Comparison of ENCODE assay signal across 20 cellular contexts in the genomic region with DNA sequence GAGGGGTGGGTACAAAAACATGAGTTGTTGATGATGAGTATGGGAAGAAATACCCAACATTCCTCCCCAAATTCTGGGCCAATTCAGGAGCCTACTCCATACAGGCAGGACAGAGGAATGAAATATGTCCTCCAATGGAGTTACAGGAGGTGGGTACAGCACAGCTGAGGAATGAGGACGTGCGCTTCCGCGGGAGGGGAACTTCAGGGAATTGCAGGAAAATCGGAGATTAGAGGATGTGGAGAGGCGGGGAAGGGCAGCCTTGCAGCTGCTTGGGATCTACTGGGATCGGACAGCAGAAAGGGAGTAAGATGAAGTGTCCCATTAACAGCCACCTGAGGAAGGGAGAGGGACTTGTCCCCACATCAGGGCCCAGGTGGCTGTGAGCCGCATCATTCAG. TPM values are rescaled to one million over a fixed set of nuclear protein-coding genes. Genes with fewer than 3 reads are reported as not detected.
DNase-seq lines count a peak whose midpoint lies in the region; ATAC-seq, FAIRE-seq and TF ChIP-seq lines count a peak whose summit lies in the region.
"Had no signal": no experiment of that assay in that cellular context is flagged by ENCODE, and none has a peak within 500 bp of the region (broad histone marks: within the 10 kb centered on the region; RNA-seq: fewer than 3 reads in every experiment).

No MANE protein-coding gene starts in this region.

- no peak for ATAC-seq in HepG2
- no peak for ATAC-seq in right lobe of liver
- no peak for ATAC-seq in Right ventricle myocardium superior (ENCODE audit: poor library complexity)

- H3K27ac ChIP-seq in HepG2 (ENCODE audit: extremely low read length, insufficient read depth, low read length) (no peak overlapping the region), right lobe of liver (no peak overlapping the region)
- H3K27ac ChIP-seq: BLaER1 treated with 17β-estradiol and CSF1 and Interleukin-3, amounts not matched to agents 10 nM and 100 nM had no signal

- TF ChIP-seq POLR2A in HepG2 (IDR thresholded peaks at IDR 0.05; ENCODE audit: insufficient read depth in 1 of 2, low read depth in 2 of 2, low read length in 2 of 2), result no peak
- no peak for TF ChIP-seq POLR2A in right lobe of liver (IDR thresholded peaks at IDR 0.05)

- WGBS in HepG2 (ENCODE audit: low lambda C conversion rate), result 27% methylated on average over 7 of the region's 8 CpGs
- 41% methylated on average over 7 of the region's 8 CpGs for WGBS in right lobe of liver (ENCODE audit: insufficient coverage, low coverage, low lambda C conversion rate, missing lambda C conversion rate)

- intact Hi-C loops in HepG2 (cut with micrococcal nuclease; ENCODE audit: unreplicated experiment) (no loop called here), right lobe of liver (cut with DNase I) (no loop called here), Right ventricle myocardium superior (cut with DNase I) (no loop called here)
- intact Hi-C loops in dendritic cell treated with granulocyte-macrophage colony-stimulating factor and Interleukin-4, amounts not matched to agents 40 ng/mL and 50 ng/mL, for 4 days (cut with micrococcal nuclease), result no loop called here

- H3K4me1 ChIP-seq in HepG2 (ENCODE audit: insufficient read depth, low read length) (peaks cover 31% of the 10 kb centered on the region), right lobe of liver (peaks cover 0 to 10% (median 0%) of the 10 kb centered on the region in 4 donors)

- BruUV-seq in HepG2 (replicated peaks; lab: Mats Ljungman, UMichigan), result no TSS peak

- H3K79me2 ChIP-seq in HepG2 (ENCODE audit: insufficient read depth, low read length), result no peaks in the 10 kb centered on the region

- H4K20me1 ChIP-seq in HepG2 (ENCODE audit: insufficient read depth, low read length), result no peaks in the 10 kb centered on the region
- H4K20me1 ChIP-seq: BLaER1 treated with 17β-estradiol and CSF1 and Interleukin-3, amounts not matched to agents 10 nM and 100 nM had no signal

- H3K4me1 Mint-ChIP-seq in dendritic cell treated with granulocyte-macrophage colony-stimulating factor and Interleukin-4, amounts not matched to agents 40 ng/mL and 50 ng/mL, for 4 days (ENCODE audit: low read depth), result peaks cover 10% of the 10 kb centered on the region
- H3K4me1 Mint-ChIP-seq in neural crest cell, result peaks cover 9% of the 10 kb centered on the region

- H3K4me2 ChIP-seq in HepG2 (ENCODE audit: low read depth, low read length), result peak overlapping the region; percentile 68
- H3K4me2 ChIP-seq: BLaER1 treated with 17β-estradiol and CSF1 and Interleukin-3, amounts not matched to agents 10 nM and 100 nM had no signal

- H3K9me3 ChIP-seq in HepG2 (ENCODE audit: low read length) (no peaks in the 10 kb centered on the region), right lobe of liver (no peaks in the 10 kb centered on the region)
- H3K9me3 ChIP-seq: BLaER1 treated with 17β-estradiol and CSF1 and Interleukin-3, amounts not matched to agents 10 nM and 100 nM; MG63 had no signal

- POLR2A ChIA-PET in HepG2 (lab: Yijun Ruan, JAX), result no interaction called here

- in situ Hi-C loops in HepG2 (cut with HindIII; ENCODE audit: extremely low pct_ligation_motif_present, low pct_unique_long_range_greater_than_20kb), result no loop called here

- peak overlapping the region in 2 of 3 experiments; percentile 10 to 50; a peak in 2 of 6 replicates for H3K4me3 ChIP-seq in HepG2 (replicated peaks in 1 of 3; ENCODE audit: insufficient read depth in 1 of 3, low read depth in 2 of 3, low read length in 3 of 3)
- H3K4me3 ChIP-seq in right lobe of liver, result no peak overlapping the region
- H3K4me3 ChIP-seq: BLaER1 treated with 17β-estradiol and CSF1 and Interleukin-3, amounts not matched to agents 10 nM and 100 nM; MG63 had no signal

- no peak for TF ChIP-seq CTCF in HepG2 (CRISPR knock-in tag; IDR thresholded peaks at IDR 0.05)
- no peak for TF ChIP-seq CTCF in right lobe of liver (IDR thresholded peaks at IDR 0.05)
- no peak for TF ChIP-seq CTCF in neural crest cell (conservative IDR thresholded peaks at IDR 0.05)

- peak overlapping the region; percentile 77 for H2AFZ ChIP-seq in HepG2 (ENCODE audit: low read length)

- H3K9ac ChIP-seq in HepG2 (ENCODE audit: insufficient read depth, low read depth, low read length), result no peak overlapping the region
- H3K9ac ChIP-seq: BLaER1 treated with 17β-estradiol and CSF1 and Interleukin-3, amounts not matched to agents 10 nM and 100 nM had no signal

- H3K36me3 Mint-ChIP-seq in dendritic cell treated with granulocyte-macrophage colony-stimulating factor and Interleukin-4, amounts not matched to agents 40 ng/mL and 50 ng/mL, for 4 days (ENCODE audit: low read depth), result peaks cover 5% of the 10 kb centered on the region
- no peaks in the 10 kb centered on the region for H3K36me3 Mint-ChIP-seq in neural crest cell (ENCODE audit: low read depth)

- CTCF ChIA-PET in HepG2 (lab: Yijun Ruan, JAX; ENCODE audit: low intra/inter-chr PET ratio, low total read pairs), result no interaction called here

- no peak for TF ChIP-seq EP300 in HepG2 (IDR thresholded peaks at IDR 0.05; ENCODE audit: low read depth in 2 of 2, low read length in 2 of 2)
- TF ChIP-seq EP300 in HepG2 (CRISPR knock-in tag; IDR thresholded peaks at IDR 0.05; ENCODE audit: borderline replicate concordance), result no peak

- H3K36me3 ChIP-seq in HepG2 (replicated peaks in 1 of 2; ENCODE audit: control insufficient read depth in 1 of 2, insufficient read depth in 2 of 2, low read length in 2 of 2), result no peaks in the 10 kb centered on the region
- no peaks in the 10 kb centered on the region for H3K36me3 ChIP-seq in right lobe of liver
- H3K36me3 ChIP-seq: BLaER1 treated with 17β-estradiol and CSF1 and Interleukin-3, amounts not matched to agents 10 nM and 100 nM; MG63 had no signal

- no peak for FAIRE-seq in HepG2 (lab: Jason Lieb, UNC)
- FAIRE-seq: GM12892, RCC 7860 had no signal

- no peak overlapping the region for H3K4me3 Mint-ChIP-seq in dendritic cell treated with granulocyte-macrophage colony-stimulating factor and Interleukin-4, amounts not matched to agents 40 ng/mL and 50 ng/mL, for 4 days
- peak overlapping the region; percentile 24 for H3K4me3 Mint-ChIP-seq in neural crest cell

- TF ChIP-seq RAD21 in HepG2 (CRISPR knock-in tag; IDR thresholded peaks at IDR 0.05), result no peak

- no peaks in the 10 kb centered on the region; a peak in 1 of 5 replicates for H3K27me3 ChIP-seq in HepG2 (ENCODE audit: control insufficient read depth in 1 of 2, insufficient read depth in 2 of 2, low read length in 2 of 2)
- no peaks in the 10 kb centered on the region for H3K27me3 ChIP-seq in right lobe of liver
- H3K27me3 ChIP-seq: MG63 had no signal

- H3K9me3 Mint-ChIP-seq in dendritic cell treated with granulocyte-macrophage colony-stimulating factor and Interleukin-4, amounts not matched to agents 40 ng/mL and 50 ng/mL, for 4 days, result no peaks in the 10 kb centered on the region
- H3K9me3 Mint-ChIP-seq in neural crest cell, result no peaks in the 10 kb centered on the region

- H3K27ac Mint-ChIP-seq in dendritic cell treated with granulocyte-macrophage colony-stimulating factor and Interleukin-4, amounts not matched to agents 40 ng/mL and 50 ng/mL, for 4 days, result peak overlapping the region; percentile 26
- H3K27ac Mint-ChIP-seq in neural crest cell (ENCODE audit: unreplicated experiment), result no peak overlapping the region

- DNase-seq in HepG2 (ENCODE audit: low spot score) (no peak), right lobe of liver (no peak), neural crest cell (ENCODE audit: low read depth, low spot score) (no peak), NK-92 (lab: John Stamatoyannopoulos, UW; ENCODE audit: unreplicated experiment) (no peak), C1 segment of cervical spinal cord (lab: John Stamatoyannopoulos, UW) (no peak), Right ventricle myocardium superior (no peak), HPDE6-E6E7 (ENCODE audit: extremely low spot score) (no peak)
- DNase-seq: DMS 273 treated with DMSO at 0.1 percent for 48 hours, GOT3, Karpas-422, MG63, NCI-H1092, NCI-H146, NCI-H2081, NCI-H524, SHP77 had no signal

- peaks cover 31% of the 10 kb centered on the region for H3K27me3 Mint-ChIP-seq in dendritic cell treated with granulocyte-macrophage colony-stimulating factor and Interleukin-4, amounts not matched to agents 40 ng/mL and 50 ng/mL, for 4 days
- H3K27me3 Mint-ChIP-seq in neural crest cell (ENCODE audit: low read depth), result no peaks in the 10 kb centered on the region

TF ChIP-seq in HepG2, 621 proteins besides CTCF, POLR2A, EP300 and RAD21 (continues in another document):
- no peak for TF ChIP-seq ZNF33B (CRISPR knock-in tag; IDR thresholded peaks at IDR 0.05)
- no peak for TF ChIP-seq PITX1 (CRISPR knock-in tag; IDR thresholded peaks at IDR 0.05)
- TF ChIP-seq MATR3 (CRISPR knock-in tag; IDR thresholded peaks at IDR 0.05), result no peak
- TF ChIP-seq ZNF510 (CRISPR knock-in tag; IDR thresholded peaks at IDR 0.05; ENCODE audit: low read depth), result no peak
- no peak for TF ChIP-seq ZNF550 (CRISPR knock-in tag; IDR thresholded peaks at IDR 0.05; ENCODE audit: borderline replicate concordance)
- no peak for TF ChIP-seq SMAD9 (CRISPR knock-in tag; IDR thresholded peaks at IDR 0.05)

RNA-seq across cellular contexts. Expression of a gene that starts 50.2 kb away (rescaled TPM):
- total RNA-seq in HepG2 (2016; rRNA removed; fragmentation: Illumina TruSeq; extraction: Trizol) (171 and 402 TPM in 2 replicates), right lobe of liver (100 to 1,000 TPM; 218 to 368 (median 272) TPM), neural crest cell (151 and 154 TPM in 2 replicates), Right ventricle myocardium superior (32.2 TPM)
- total RNA-seq in HepG2 (2016; cell fraction: cytosol; rRNA removed; fragmentation: Illumina TruSeq; extraction: Trizol; ENCODE audit: low read depth), result 22.9 and 25.7 TPM in 2 replicates
- 147 and 420 TPM in 2 replicates for total RNA-seq in HepG2 (2016; cell fraction: insoluble cytoplasmic fraction; rRNA removed; fragmentation: Illumina TruSeq; extraction: Trizol)
- total RNA-seq in HepG2 (2016; cell fraction: membrane; rRNA removed; fragmentation: Illumina TruSeq; extraction: Trizol), result 46.8 and 54.4 TPM in 2 replicates
- 291 and 344 TPM in 2 replicates for total RNA-seq in HepG2 (2016; cell fraction: nucleus; rRNA removed; fragmentation: Illumina TruSeq; extraction: Trizol)
- 257 and 278 TPM in 2 replicates for polyA plus RNA-seq in HepG2 (2011; rRNA removed)
- 265 and 293 TPM in 2 replicates for polyA plus RNA-seq in HepG2 (2011; cell fraction: cytosol; rRNA removed)
- polyA plus RNA-seq in HepG2 (2011; cell fraction: nucleus; rRNA removed), result 106 and 130 TPM in 2 replicates
- 244 and 280 TPM in 2 replicates for polyA plus RNA-seq in HepG2 (2012)
- polyA plus RNA-seq in HepG2 (2016; cell fraction: cytosol; fragmentation: Illumina TruSeq; extraction: Trizol; ENCODE audit: low read depth), result 19.9 and 20.2 TPM in 2 replicates
- 150 and 172 TPM in 2 replicates for polyA plus RNA-seq in HepG2 (2016; cell fraction: insoluble cytoplasmic fraction; fragmentation: Illumina TruSeq; extraction: Trizol; ENCODE audit: low read depth)
- polyA plus RNA-seq in HepG2 (2016; cell fraction: membrane; fragmentation: Illumina TruSeq; extraction: Trizol; ENCODE audit: low read depth), result 32.6 and 38.7 TPM in 2 replicates
- 470 and 531 TPM in 2 replicates for polyA plus RNA-seq in HepG2 (2016; cell fraction: nucleus; fragmentation: Illumina TruSeq; extraction: Trizol; ENCODE audit: insufficient read depth, low read depth)
- polyA minus RNA-seq in HepG2 (2011; rRNA and poly(A)+ RNA removed; ENCODE audit: low replicate concordance), result 88.5 and 200 TPM in 2 replicates
- polyA minus RNA-seq in HepG2 (2011; cell fraction: cytosol; rRNA and poly(A)+ RNA removed), result 156 and 159 TPM in 2 replicates
- 65.0 and 77.7 TPM in 2 replicates for polyA minus RNA-seq in HepG2 (2011; cell fraction: nucleus; rRNA and poly(A)+ RNA removed)

Comparison
In these comparisons a context has a peak if more than half of its experiments do, and no peak if none do; other contexts are left out.
1. H3K4me3 ChIP-seq: peak in HepG2 (2 of 3); none in right lobe of liver (0 of 3).